Comparison of ENCODE assay signal across 21 cellular contexts in the genomic region with DNA sequence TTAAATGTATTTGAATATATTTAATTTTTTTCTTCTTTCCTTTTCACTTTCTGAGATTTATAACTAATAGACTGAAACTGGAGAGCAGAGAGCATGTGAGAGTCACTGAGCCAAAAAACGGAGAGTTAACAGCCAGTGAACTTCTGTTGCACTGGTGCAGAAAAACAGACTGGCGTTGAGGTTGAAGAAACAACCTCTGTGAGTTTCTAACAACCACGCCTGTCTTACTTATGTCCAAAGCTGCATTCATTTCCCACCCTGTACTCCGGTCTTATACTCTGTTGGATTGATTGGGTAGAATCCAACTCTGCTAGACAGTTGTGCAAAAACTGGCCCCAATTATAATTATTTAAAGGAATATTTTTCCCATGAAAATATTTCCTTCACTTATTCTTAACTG.
"Had no signal": no experiment of that assay in that cellular context is flagged by ENCODE, and none has a peak within 500 bp of the region (broad histone marks: within the 10 kb centered on the region; RNA-seq: fewer than 3 reads in every experiment).

No MANE protein-coding gene starts in this region.

- DNase-seq: activated CD4-positive, alpha-beta T cell treated with anti-CD3 and anti-CD28 coated beads, Interleukin-2, amount 50 U/mL, for 4 hours; activated CD8-positive, alpha-beta memory T cell treated with anti-CD3 and anti-CD28 coated beads, Interleukin-2, amount 50 U/mL, for 48 hours; activated naive CD4-positive, alpha-beta T cell; activated T-cell treated with anti-CD3 and anti-CD28 coated beads, Interleukin-2, amount 50 U/mL, for 4 hours; cortex of kidney; immature natural killer cell; left lung; mammary epithelial cell; midbrain; natural killer cell; pancreas; stimulated activated CD4-positive, alpha-beta T cell treated with anti-CD3 and anti-CD28 coated beads, Interleukin-2, amount 100 ng/mL, for 48 hours; stimulated activated CD8-positive, alpha-beta memory T cell treated with anti-CD3 and anti-CD28 coated beads, Interleukin-4, amount 100 ng/mL, for 48 hours; stimulated activated naive B cell treated with anti-CD40 and anti-IgM and Interleukin-4, amounts not matched to agents 10 μg/mL and 1 μg/mL and 100 μg/mL, for 72 hours; T-helper 9 cell; trophoblast cell had no signal

- H3K27ac ChIP-seq: hepatocyte, left lung, neutrophil, pancreas had no signal

- H3K9me3 Mint-ChIP-seq: activated T-cell treated with anti-CD3 and anti-CD28 coated beads, Interleukin-2, amount 50 U/mL, for 4 hours; activated T-helper 2 cell treated with anti-CD3 and anti-CD28 coated beads, Interferon-gamma antibody, Interleukin-2, Interleukin-4, amounts not matched to agents 10 μg/mL and 5 μg/mL and 100 μg/mL, durations not matched to agents 14 hours and 24 hours and 36 hours; immature natural killer cell; natural killer cell had no signal

- H3K4me3 Mint-ChIP-seq: activated naive CD8-positive, alpha-beta T cell; activated T-cell treated with anti-CD3 and anti-CD28 coated beads, Interleukin-2, amount 50 U/mL, for 4 hours; immature natural killer cell; natural killer cell; stimulated activated naive B cell treated with anti-CD40 and anti-IgM and Interleukin-4, amounts not matched to agents 10 μg/mL and 1 μg/mL and 100 μg/mL, for 72 hours had no signal

- H3K36me3 Mint-ChIP-seq: immature natural killer cell, natural killer cell had no signal

- H3K4me2 ChIP-seq: hepatocyte had no signal

- H3K79me2 ChIP-seq: hepatocyte had no signal

- H3K9me3 ChIP-seq: breast epithelium, left lung, neutrophil, pancreas had no signal

- H3K4me1 Mint-ChIP-seq: immature natural killer cell; natural killer cell; stimulated activated naive B cell treated with anti-CD40 and anti-IgM and Interleukin-4, amounts not matched to agents 10 μg/mL and 1 μg/mL and 100 μg/mL, for 72 hours had no signal

- H3K4me1 ChIP-seq: breast epithelium, pancreas had no signal

- H2AFZ ChIP-seq: hepatocyte had no signal

- H3K4me3 ChIP-seq: hepatocyte, left lung, pancreas had no signal

- H3K27ac Mint-ChIP-seq: activated naive CD8-positive, alpha-beta T cell; activated T-helper 2 cell treated with anti-CD3 and anti-CD28 coated beads, Interferon-gamma antibody, Interleukin-2, Interleukin-4, amounts not matched to agents 10 μg/mL and 5 μg/mL and 100 μg/mL, durations not matched to agents 14 hours and 24 hours and 36 hours; immature natural killer cell; natural killer cell; stimulated activated naive B cell treated with anti-CD40 and anti-IgM and Interleukin-4, amounts not matched to agents 10 μg/mL and 1 μg/mL and 100 μg/mL, for 72 hours had no signal

- ATAC-seq: activated T-cell treated with anti-CD3 and anti-CD28 coated beads, Interleukin-2, amount 50 U/mL, for 4 hours; left lung; natural killer cell; pancreas; stimulated activated naive B cell treated with anti-CD40 and anti-IgM and Interleukin-4, amounts not matched to agents 10 μg/mL and 1 μg/mL and 100 μg/mL, for 72 hours had no signal

- H3K27me3 ChIP-seq: breast epithelium, hepatocyte, left lung, pancreas had no signal

- H3K36me3 ChIP-seq: breast epithelium, neutrophil, pancreas had no signal
